Comparison of ENCODE assay signal across 10 cellular contexts in genomic region chr9:132694144-132694543, GRCh38. TPM values are rescaled to one million over a fixed set of nuclear protein-coding genes. Genes with fewer than 3 reads are reported as not detected.
A peak's percentile ranks its signal among the peaks of the same experiment; 100 is the strongest.
DNase-seq lines count a peak whose midpoint lies in the region; ATAC-seq, FAIRE-seq and TF ChIP-seq lines count a peak whose summit lies in the region.
"Had no signal": no experiment of that assay in that cellular context is flagged by ENCODE, and none has a peak within 500 bp of the region (broad histone marks: within the 10 kb centered on the region; RNA-seq: fewer than 3 reads in every experiment).

No MANE protein-coding gene starts in this region.

- H3K79me2 ChIP-seq in OCI-LY3 (ENCODE audit: low read length): 0 out of 2 replicates have a peak, but pooled peaks cover 2% of the 10 kb centered on the region

- no peak overlapping the region for H3K4me2 ChIP-seq in OCI-LY3 (ENCODE audit: low read length)

- 48 to 50% methylated on average over 2 of the region's 2 CpGs for WGBS in aorta, 2 donors

- no peak for FAIRE-seq in frontal cortex (lab: Jason Lieb, UNC)

- intact Hi-C loops in aorta (cut with DNase I): no loop called here

- DNase-seq in DMS53 treated with DMSO at 0.1 percent for 48 hours (lab: John Stamatoyannopoulos, UW; ENCODE audit: unreplicated experiment) (peak; percentile 5), foreskin fibroblast (peak; percentile 21 to 49), frontal cortex (ENCODE audit: low spot score in 2 of 2) (no peak), C1 segment of cervical spinal cord (lab: John Stamatoyannopoulos, UW) (no peak), aorta (no peak)
- DNase-seq: islet precursor cell, NCI-H1092 treated with DMSO at 0.1 percent for 48 hours had no signal

- H2AFZ ChIP-seq in OCI-LY3 (ENCODE audit: low read depth, low read length): no peak overlapping the region

- peaks cover 8% of the 10 kb centered on the region; the same call in 1 of the 2 replicates for H4K20me1 ChIP-seq in OCI-LY3 (ENCODE audit: insufficient read depth, low read length)

- ATAC-seq in aorta (ENCODE audit: low FRiP score): no peak
- no peak for ATAC-seq in GM21423 (IDR thresholded peaks at IDR 0.05; ENCODE audit: unreplicated experiment)

- H3K9me3 ChIP-seq in OCI-LY3 (ENCODE audit: insufficient read depth, low read length): peaks cover 16% of the 10 kb centered on the region; the same call in 1 of the 2 replicates
- no peaks in the 10 kb centered on the region for H3K9me3 ChIP-seq in aorta (ENCODE audit: control insufficient read depth, low read length)

- no peaks in the 10 kb centered on the region for H3K27me3 ChIP-seq in OCI-LY3 (ENCODE audit: low read depth, low read length)
- H3K27me3 ChIP-seq in aorta (ENCODE audit: control insufficient read depth in 1 of 2, insufficient read depth in 2 of 2, low read length in 1 of 2): no peaks in the 10 kb centered on the region

- H3K36me3 ChIP-seq in OCI-LY3 (replicated peaks; ENCODE audit: low read depth, low read length): peaks cover 58% of the 10 kb centered on the region
- H3K36me3 ChIP-seq in aorta (ENCODE audit: control insufficient read depth in 1 of 2, insufficient read depth in 2 of 2, low read length in 1 of 2): peaks cover 2% of the 10 kb centered on the region in 2 donors

- H3K4me3 ChIP-seq in OCI-LY3 (ENCODE audit: low read length) (no peak overlapping the region), foreskin fibroblast (ENCODE audit: low read depth in 1 of 2, low read length in 2 of 2) (no peak overlapping the region), aorta (ENCODE audit: low read length in 2 of 2) (no peak overlapping the region)

- TF ChIP-seq CTCF in 22Rv1 (IDR thresholded peaks at IDR 0.05) (peak; percentile 22; the same call in 1 of the 2 replicates), OCI-LY3 (IDR thresholded peaks at IDR 0.05; ENCODE audit: low read depth, low read length) (peak; percentile 38), foreskin fibroblast (IDR thresholded peaks at IDR 0.05; ENCODE audit: low read depth, low read length) (no peak)

- H3K9ac ChIP-seq in OCI-LY3 (ENCODE audit: low read length): no peak overlapping the region

- H3K27ac ChIP-seq in 22Rv1 (no peak overlapping the region), OCI-LY3 (ENCODE audit: low read length) (no peak overlapping the region), aorta (ENCODE audit: low read depth in 1 of 2, low read length in 2 of 2) (no peak overlapping the region)

- H3K4me1 ChIP-seq in OCI-LY3 (ENCODE audit: low read length) (no peaks in the 10 kb centered on the region), aorta (ENCODE audit: control insufficient read depth in 1 of 2, insufficient read depth in 2 of 2, low read length in 2 of 2) (no peaks in the 10 kb centered on the region)

RNA-seq across cellular contexts. Expression of gene GTF3C4, which starts 23.9 kb away (rescaled TPM):
- total RNA-seq in frontal cortex (18.3 TPM), aorta (10 to 100 TPM in 1 of 2 donors, 1 to 10 TPM in 1; 8.2 to 12.1 TPM)
- polyA plus RNA-seq in aorta: 1 to 10 TPM; 2.5 to 3.3 TPM

RNA-seq across cellular contexts. Expression of gene DDX31, which starts 24.4 kb away (rescaled TPM):
- total RNA-seq in frontal cortex (7.3 TPM), aorta (10 to 100 TPM in 1 of 2 donors, 1 to 10 TPM in 1; 7.8 to 13.3 TPM)
- polyA plus RNA-seq in aorta: 10 to 100 TPM in 1 of 2 donors, 1 to 10 TPM in 1; 2.8 to 14.1 TPM

Comparison
In these comparisons a context has a peak if more than half of its experiments do, and no peak if none do; other contexts are left out.
1. DNase-seq: peak in DMS53 treated with DMSO at 0.1 percent for 48 hours (single experiment) and foreskin fibroblast (2 of 2); none in frontal cortex (0 of 2), C1 segment of cervical spinal cord (0 of 14) and aorta (0 of 2).